ENCODE assay signal across 8 cellular contexts in the genomic region with DNA sequence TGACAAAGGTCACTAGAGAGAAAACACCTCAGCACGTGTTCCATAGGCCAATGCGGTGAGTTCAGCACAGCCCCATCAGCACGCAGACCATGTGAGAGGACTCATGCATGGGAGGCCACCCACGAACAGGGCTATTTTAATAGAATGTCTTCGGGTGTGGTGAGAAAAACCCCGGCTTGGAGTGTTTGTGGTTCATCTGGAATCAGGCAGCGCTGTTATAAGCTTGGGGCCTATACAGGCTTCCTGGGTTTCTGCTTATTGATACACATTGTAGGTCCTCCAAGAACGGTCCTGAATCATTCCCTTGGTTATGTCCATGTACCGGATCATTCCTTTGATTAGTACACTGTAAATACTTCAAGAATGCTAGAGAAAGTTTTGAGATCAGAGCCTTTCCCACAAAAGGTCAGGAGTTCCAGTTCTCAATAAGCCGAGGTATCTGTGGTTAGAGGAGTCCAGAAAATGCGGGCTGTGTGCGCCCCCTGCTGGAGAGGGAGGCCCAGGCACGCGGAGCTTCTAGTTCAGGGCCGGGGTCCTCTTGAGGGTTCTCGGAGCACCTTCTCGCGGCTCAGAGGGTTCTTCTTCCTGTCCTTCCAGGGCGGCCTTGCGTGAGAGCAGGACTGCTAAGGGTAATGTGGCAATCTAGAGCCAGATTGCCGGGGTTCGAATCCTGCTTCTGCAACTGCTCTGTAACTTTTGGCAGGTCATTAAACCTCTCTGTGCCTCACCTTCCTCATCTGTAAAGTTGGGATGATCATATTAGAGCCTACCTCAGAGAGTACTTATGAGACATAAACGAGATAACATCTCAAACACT. TPM values are rescaled to one million over a fixed set of nuclear protein-coding genes. Genes with fewer than 3 reads are reported as not detected.
A peak's percentile ranks its signal among the peaks of the same experiment; 100 is the strongest.
DNase-seq lines count a peak whose midpoint lies in the region; ATAC-seq and TF ChIP-seq lines count a peak whose summit lies in the region.

No MANE protein-coding gene starts in this region.

- peak; percentile 82 for DNase-seq in Ammon's horn (ENCODE audit: low spot score)
- DNase-seq in NCI-H510A (lab: John Stamatoyannopoulos, UW): peak; percentile 30
- peak; percentile 79 to 82 for DNase-seq in activated CD4-positive, alpha-beta T cell treated with anti-CD3 and anti-CD28 coated beads, Interleukin-2, amount 50 U/mL, for 4 hours
- DNase-seq in dorsolateral prefrontal cortex: peak; percentile 30 to 91 (median 78)
- peak; percentile 77 to 78 for DNase-seq in lung microvascular endothelial cell (ENCODE audit: low read depth in 2 of 2)
- DNase-seq in stimulated activated CD8-positive, alpha-beta memory T cell treated with anti-CD3 and anti-CD28 coated beads, Interleukin-15, amount 100 ng/mL, for 24 hours (ENCODE audit: low read depth): peak; percentile 81

- H3K4me3 ChIP-seq in dorsolateral prefrontal cortex: no peak overlapping the region

- no peak overlapping the region for H3K27ac ChIP-seq in dorsolateral prefrontal cortex

- ATAC-seq in GM18873 (IDR thresholded peaks at IDR 0.05; ENCODE audit: low FRiP score, unreplicated experiment): peak; percentile 73
- ATAC-seq in HG03103 (IDR thresholded peaks at IDR 0.05; ENCODE audit: low read depth, unreplicated experiment): peak; percentile 85

- no peaks in the 10 kb centered on the region for H3K27me3 ChIP-seq in dorsolateral prefrontal cortex

- TF ChIP-seq CTCF in dorsolateral prefrontal cortex (IDR thresholded peaks at IDR 0.05 in 54 of 56, conservative IDR thresholded peaks at IDR 0.05 in 2 of 56; ENCODE audit: low read depth in 1 of 56, partially characterized antibody in 56 of 56): peak; percentile 78 to 99 (median 94)

- intact Hi-C loops in dorsolateral prefrontal cortex (cut with DNase I): loop anchor here (1.0 to 10.0 kb wide), 7 partner anchors 54 to 666 kb away; no protein-coding TSS in a partner anchor

RNA-seq across cellular contexts. Expression of a gene that starts 51.8 kb away (rescaled TPM):
- total RNA-seq in dorsolateral prefrontal cortex (1 to 10 TPM in 91 of 120 experiments, under 1 TPM in 29; 0.27 to 6.7 (median 1.5) TPM), lung microvascular endothelial cell (not detected in 2 replicates)

Comparison
In these comparisons a context has a peak if more than half of its experiments do, and no peak if none do; other contexts are left out.
1. DNase-seq: peak in every context shown above with its lines; median percentile 82 in Ammon's horn; 81 in stimulated activated CD8-positive, alpha-beta memory T cell treated with anti-CD3 and anti-CD28 coated beads, Interleukin-15, amount 100 ng/mL, for 24 hours; 80 in activated CD4-positive, alpha-beta T cell treated with anti-CD3 and anti-CD28 coated beads, Interleukin-2, amount 50 U/mL, for 4 hours; 78 in dorsolateral prefrontal cortex; 78 in lung microvascular endothelial cell; 30 in NCI-H510A.